Comparison of ENCODE assay signal across 8 cellular contexts in genomic region chr2:23926750-23927627, GRCh38. TPM values are rescaled to one million over a fixed set of nuclear protein-coding genes. Genes with fewer than 3 reads are reported as not detected.
DNase-seq lines count a peak whose midpoint lies in the region; ATAC-seq and TF ChIP-seq lines count a peak whose summit lies in the region.

Gene ATAD2B (minus strand): TSS chr2:23927123. CDS start chr2:23926770, 353 bp downstream.

- DNase-seq in DMS 273 treated with DMSO at 0.1 percent for 48 hours (lab: John Stamatoyannopoulos, UW) (peak; percentile 79), HuH-7.5 (ENCODE audit: low spot score) (peak; percentile 79), activated T-cell treated with anti-CD3 and anti-CD28 coated beads for 1 hour (ENCODE audit: low read depth) (peak; percentile 85), epithelial cell of esophagus (ENCODE audit: low read depth) (peak; percentile 97), mucosa of descending colon (peak; percentile 94 to 97 (median 94))
- peak; percentile 90 for DNase-seq in stimulated activated CD8-positive, alpha-beta memory T cell treated with anti-CD3 and anti-CD28 coated beads, Interleukin-4, amount 100 ng/mL, for 24 hours (ENCODE audit: low read depth)

- H4K20me1 ChIP-seq in OCI-LY3 (ENCODE audit: insufficient read depth, low read length), result peaks cover 37% of the 10 kb centered on the region

- no peaks in the 10 kb centered on the region for H3K36me3 ChIP-seq in OCI-LY3 (replicated peaks; ENCODE audit: low read depth, low read length)
- H3K36me3 ChIP-seq in mucosa of descending colon (ENCODE audit: low read depth), result no peaks in the 10 kb centered on the region

- peak within 1 kb of the TSS; percentile 93 for H3K4me2 ChIP-seq in OCI-LY3 (ENCODE audit: low read length)

- peak; percentile 78 for TF ChIP-seq CTCF in OCI-LY3 (IDR thresholded peaks at IDR 0.05; ENCODE audit: low read depth, low read length)
- TF ChIP-seq CTCF in epithelial cell of esophagus (IDR thresholded peaks at IDR 0.05; ENCODE audit: insufficient read depth, low read depth, low read length, missing control alignments), result peak; percentile 52
- peak; percentile 90 for TF ChIP-seq CTCF in mucosa of descending colon (IDR thresholded peaks at IDR 0.05)

- H3K79me2 ChIP-seq in OCI-LY3 (ENCODE audit: low read length), result peaks cover 36% of the 10 kb centered on the region

- intact Hi-C loops in mucosa of descending colon (cut with DNase I, micrococcal nuclease), result loop anchor here (5.0 kb wide), 2 partner anchors 145 to 150 kb away; partner anchors contain the start of gene SF3B6 (in 1 of the 2)

- H3K9me3 ChIP-seq in OCI-LY3 (ENCODE audit: insufficient read depth, low read length), result no peaks in the 10 kb centered on the region
- no peaks in the 10 kb centered on the region for H3K9me3 ChIP-seq in mucosa of descending colon

- H3K4me3 ChIP-seq in OCI-LY3 (ENCODE audit: low read length) (peak within 1 kb of the TSS; percentile 92), epithelial cell of esophagus (ENCODE audit: low read length) (peak within 1 kb of the TSS; percentile 97), mucosa of descending colon (peak within 1 kb of the TSS; percentile 85)

- peak within 1 kb of the TSS; percentile 81 for H3K27ac ChIP-seq in OCI-LY3 (ENCODE audit: low read length)

- peaks cover 19% of the 10 kb centered on the region for H3K27me3 ChIP-seq in OCI-LY3 (ENCODE audit: low read depth, low read length)

- peak; percentile 74 for ATAC-seq in GM21526 (IDR thresholded peaks at IDR 0.05; ENCODE audit: low FRiP score, unreplicated experiment)
- ATAC-seq in mucosa of descending colon, result peak; percentile 95

- H2AFZ ChIP-seq in OCI-LY3 (ENCODE audit: low read depth, low read length), result peak within 1 kb of the TSS; percentile 93

- H3K4me1 ChIP-seq in OCI-LY3 (ENCODE audit: low read length) (peaks cover 15% of the 10 kb centered on the region), mucosa of descending colon (ENCODE audit: low read depth) (peaks cover 26% of the 10 kb centered on the region)

- peak within 1 kb of the TSS; percentile 95 for H3K9ac ChIP-seq in OCI-LY3 (ENCODE audit: low read length)

RNA-seq across cellular contexts. Expression of gene ATAD2B, which starts in this region (rescaled TPM):
- total RNA-seq in mucosa of descending colon, result 10 to 100 TPM; 25.8 to 38.5 (median 27.9) TPM

Comparison
In these comparisons a context has a peak if more than half of its experiments do, and no peak if none do; other contexts are left out.
1. Peak in every context shown above with its lines: DNase-seq, ATAC-seq, H3K4me3 ChIP-seq and H3K27ac ChIP-seq.